In the genomic region with DNA sequence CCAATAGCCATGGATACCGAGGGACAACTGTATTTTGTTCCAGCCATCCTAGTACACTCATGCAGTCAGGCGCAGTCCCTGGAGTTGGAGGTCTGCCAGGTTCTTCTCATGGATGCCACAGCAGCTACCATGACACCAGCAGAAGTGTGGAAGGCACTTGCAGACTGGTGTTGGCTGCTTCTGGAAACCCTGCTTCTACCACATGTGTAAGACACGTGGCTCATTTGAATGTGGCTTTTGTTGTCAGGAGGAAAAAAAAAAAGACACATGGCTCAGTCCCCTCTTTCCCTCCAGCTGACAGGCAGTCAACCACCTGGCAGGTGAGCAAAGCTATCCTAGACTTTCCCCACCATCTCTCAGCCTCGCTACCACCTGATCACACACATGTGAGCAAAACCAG, we compare ENCODE assay signal across 31 cellular contexts. TPM values are rescaled to one million over a fixed set of nuclear protein-coding genes. Genes with fewer than 3 reads are reported as not detected.
DNase-seq lines count a peak whose midpoint lies in the region; ATAC-seq lines count a peak whose summit lies in the region.
"Had no signal": no experiment of that assay in that cellular context is flagged by ENCODE, and none has a peak within 500 bp of the region (broad histone marks: within the 10 kb centered on the region; RNA-seq: fewer than 3 reads in every experiment).

No MANE protein-coding gene starts in this region.

- DNase-seq in NCI-H748 treated with DMSO at 0.1 percent for 48 hours (lab: John Stamatoyannopoulos, UW) (peak; percentile 62), NCI-H748 (lab: John Stamatoyannopoulos, UW; ENCODE audit: unreplicated experiment) (no peak), NCI-H146 (lab: John Stamatoyannopoulos, UW) (peak; percentile 86), NCI-H510A (lab: John Stamatoyannopoulos, UW) (peak; percentile 14), neuronal stem cell (ENCODE audit: low spot score) (no peak), T-helper 9 cell (no peak)
- DNase-seq: activated CD4-positive, CD25-positive, alpha-beta regulatory T cell; activated CD8-positive, alpha-beta T cell treated with anti-CD3 and anti-CD28 coated beads for 36 hours; activated gamma-delta T cell treated with Interleukin-2 at 50 U/mL for 16 hours; activated T-cell treated with anti-CD3 and anti-CD28 coated beads for 4 hours; effector CD8-positive, alpha-beta T cell; foreskin melanocyte; HCEC 1CT; immature natural killer cell; Karpas-422; naive thymus-derived CD8-positive, alpha-beta T cell; NCI-H1048; NCI-H524 treated with DMSO at 0.1 percent for 48 hours; ovary; spleen; stimulated activated CD4-positive, alpha-beta T cell treated with anti-CD3 and anti-CD28 coated beads, Interleukin-4, amount 100 ng/mL, for 1 hour; stomach; T1000 had no signal

- no peaks in the 10 kb centered on the region for H3K36me3 ChIP-seq in neuronal stem cell (replicated peaks in 1 of 2; ENCODE audit: control insufficient read depth in 2 of 2, insufficient read depth in 2 of 2, low read length in 2 of 2)
- H3K36me3 ChIP-seq: ovary, spleen, stomach, tibial nerve had no signal

- no CpG with 5 or more reads among the region's 4 CpGs for WGBS in neuronal stem cell (ENCODE audit: extremely low coverage in 2 of 2, insufficient read length in 2 of 2, insufficient replicate concordance in 1 of 2), 2 donors

- no peaks in the 10 kb centered on the region for H3K9me3 Mint-ChIP-seq in stimulated activated memory B cell treated with anti-CD40 and anti-IgM and Interleukin-4, amounts not matched to agents 10 μg/mL and 1 μg/mL and 100 μg/mL, for 72 hours
- H3K9me3 Mint-ChIP-seq: activated CD8-positive, alpha-beta T cell treated with anti-CD3 and anti-CD28 coated beads for 36 hours; brain; immature natural killer cell had no signal

- no peak overlapping the region for H3K9ac ChIP-seq in neuronal stem cell (ENCODE audit: low read depth, low read length, poor library complexity)

- no peaks in the 10 kb centered on the region for H3K4me1 Mint-ChIP-seq in stimulated activated memory B cell treated with anti-CD40 and anti-IgM and Interleukin-4, amounts not matched to agents 10 μg/mL and 1 μg/mL and 100 μg/mL, for 72 hours
- H3K4me1 Mint-ChIP-seq: brain, immature natural killer cell had no signal

- H3K4me3 Mint-ChIP-seq in stimulated activated memory B cell treated with anti-CD40 and anti-IgM and Interleukin-4, amounts not matched to agents 10 μg/mL and 1 μg/mL and 100 μg/mL, for 72 hours: no peak overlapping the region
- H3K4me3 Mint-ChIP-seq: activated CD8-positive, alpha-beta T cell treated with anti-CD3 and anti-CD28 coated beads for 36 hours; brain; immature natural killer cell; naive thymus-derived CD8-positive, alpha-beta T cell had no signal

- H2BK5ac ChIP-seq in neuronal stem cell (ENCODE audit: low read length): no peak overlapping the region

- H2BK120ac ChIP-seq in neuronal stem cell (ENCODE audit: low read depth, low read length): no peak overlapping the region

- no peaks in the 10 kb centered on the region for H3K9me3 ChIP-seq in neuronal stem cell (replicated peaks in 1 of 2; ENCODE audit: control insufficient read depth in 2 of 2, insufficient read depth in 1 of 2, low read depth in 1 of 2, low read length in 2 of 2)
- H3K9me3 ChIP-seq: ovary, spleen, stomach, tibial nerve had no signal

- no peak overlapping the region for H3K27ac Mint-ChIP-seq in stimulated activated memory B cell treated with anti-CD40 and anti-IgM and Interleukin-4, amounts not matched to agents 10 μg/mL and 1 μg/mL and 100 μg/mL, for 72 hours
- H3K27ac Mint-ChIP-seq: activated CD8-positive, alpha-beta T cell treated with anti-CD3 and anti-CD28 coated beads for 36 hours; brain; immature natural killer cell; naive thymus-derived CD8-positive, alpha-beta T cell had no signal

- no peak overlapping the region for H2AFZ ChIP-seq in neuronal stem cell (ENCODE audit: low read length)
- H2AFZ ChIP-seq: hepatocyte had no signal

- no peak overlapping the region for H3K4me2 ChIP-seq in neuronal stem cell (ENCODE audit: insufficient read depth, low read length, poor library complexity, severe bottlenecking)
- H3K4me2 ChIP-seq: hepatocyte had no signal

- H2BK15ac ChIP-seq in neuronal stem cell (ENCODE audit: low read length): no peak overlapping the region

- H3K36me3 Mint-ChIP-seq in stimulated activated memory B cell treated with anti-CD40 and anti-IgM and Interleukin-4, amounts not matched to agents 10 μg/mL and 1 μg/mL and 100 μg/mL, for 72 hours: no peaks in the 10 kb centered on the region
- H3K36me3 Mint-ChIP-seq: brain; immature natural killer cell; naive thymus-derived CD8-positive, alpha-beta T cell had no signal

- ATAC-seq in HG02840 (IDR thresholded peaks at IDR 0.05; ENCODE audit: low FRiP score, unreplicated experiment): no peak
- ATAC-seq in stimulated activated memory B cell treated with anti-CD40 and anti-IgM and Interleukin-4, amounts not matched to agents 10 μg/mL and 1 μg/mL and 100 μg/mL, for 72 hours: no peak
- ATAC-seq: activated CD8-positive, alpha-beta T cell treated with anti-CD3 and anti-CD28 coated beads for 36 hours; esophagus mucosa; left lobe of liver; naive thymus-derived CD8-positive, alpha-beta T cell had no signal

- no peaks in the 10 kb centered on the region for H3K27me3 ChIP-seq in neuronal stem cell (ENCODE audit: control insufficient read depth in 3 of 3, insufficient read depth in 3 of 3, low read depth in 1 of 3, low read length in 3 of 3)
- H3K27me3 ChIP-seq: hepatocyte, ovary, tibial nerve had no signal

- H3K79me1 ChIP-seq in neuronal stem cell (ENCODE audit: low read depth, low read length): no peaks in the 10 kb centered on the region

- H3K23ac ChIP-seq in neuronal stem cell (ENCODE audit: low read depth, low read length, poor library complexity): no peak overlapping the region

- no peak overlapping the region for H3K4ac ChIP-seq in neuronal stem cell (ENCODE audit: low read length)

- H3K14ac ChIP-seq in neuronal stem cell (ENCODE audit: low read length): no peak overlapping the region

- no peak overlapping the region for H2BK12ac ChIP-seq in neuronal stem cell (ENCODE audit: low read length)

- H2AK5ac ChIP-seq in neuronal stem cell (ENCODE audit: low read depth, low read length): no peak overlapping the region

- peaks cover 53% of the 10 kb centered on the region for H3K27me3 Mint-ChIP-seq in stimulated activated memory B cell treated with anti-CD40 and anti-IgM and Interleukin-4, amounts not matched to agents 10 μg/mL and 1 μg/mL and 100 μg/mL, for 72 hours

- H4K8ac ChIP-seq in neuronal stem cell (ENCODE audit: low read depth, low read length): no peak overlapping the region

- H3K18ac ChIP-seq in neuronal stem cell (ENCODE audit: low read length): no peak overlapping the region

- no peak overlapping the region for H3K4me3 ChIP-seq in neuronal stem cell (ENCODE audit: low read length in 2 of 2)
- H3K4me3 ChIP-seq: hepatocyte, ovary, spleen, stomach, tibial nerve had no signal

- peaks cover 0 to 4% of the 10 kb centered on the region in 2 donors for H3K4me1 ChIP-seq in neuronal stem cell (ENCODE audit: control insufficient read depth in 2 of 2, insufficient read depth in 1 of 2, low read depth in 1 of 2, low read length in 2 of 2)
- H3K4me1 ChIP-seq: spleen, stomach, tibial nerve had no signal

- no peak overlapping the region for H4K91ac ChIP-seq in neuronal stem cell (ENCODE audit: low read depth, low read length, poor library complexity)

- no peak overlapping the region for H3K27ac ChIP-seq in neuronal stem cell (replicated peaks; ENCODE audit: low read length)
- H3K27ac ChIP-seq: hepatocyte, ovary, spleen, stomach, tibial nerve had no signal

RNA-seq across cellular contexts. Expression of a gene that starts 19.4 kb away (rescaled TPM):
- polyA plus RNA-seq in neuronal stem cell (2013, experiment 1 of 2): 0.04 TPM
- 0.04 TPM for polyA plus RNA-seq in neuronal stem cell (2013, experiment 2 of 2)
- polyA plus RNA-seq: BJ; hepatocyte; immature natural killer cell; naive thymus-derived CD8-positive, alpha-beta T cell; ovary; spleen had no signal

Comparison
In these comparisons a context has a peak if more than half of its experiments do, and no peak if none do; other contexts are left out.
1. DNase-seq: peak in NCI-H748 treated with DMSO at 0.1 percent for 48 hours (single experiment), NCI-H146 (single experiment) and NCI-H510A (single experiment); none in NCI-H748 (single experiment), neuronal stem cell (single experiment) and T-helper 9 cell (single experiment).